In genomic region chr3:196140224-196140623, GRCh38 we compare ENCODE assay signal across 26 cellular contexts. TPM values are rescaled to one million over a fixed set of nuclear protein-coding genes. Genes with fewer than 3 reads are reported as not detected.
DNase-seq lines count a peak whose midpoint lies in the region; ATAC-seq, FAIRE-seq and TF ChIP-seq lines count a peak whose summit lies in the region.
"Had no signal": no experiment of that assay in that cellular context is flagged by ENCODE, and none has a peak within 500 bp of the region (broad histone marks: within the 10 kb centered on the region; RNA-seq: fewer than 3 reads in every experiment).

No MANE protein-coding gene starts in this region.

- CTCF ChIA-PET in K562 (lab: Yijun Ruan, JAX; ENCODE audit: low intra/inter-chr PET ratio) = no interaction called here

- no peaks in the 10 kb centered on the region for H3K9me3 ChIP-seq in BLaER1 treated with 17β-estradiol and CSF1 and Interleukin-3, amounts not matched to agents 10 nM and 100 nM (replicated peaks in 1 of 11)
- no peaks in the 10 kb centered on the region for H3K9me3 ChIP-seq in Loucy (ENCODE audit: insufficient read depth, low read depth, low read length)
- no peaks in the 10 kb centered on the region for H3K9me3 ChIP-seq in K562 (replicated peaks; ENCODE audit: control insufficient read depth, insufficient read depth, low read depth, low read length)
- peaks cover 10% of the 10 kb centered on the region for H3K9me3 ChIP-seq in trophoblast cell (ENCODE audit: insufficient read depth, low read depth, low read length)
- H3K9me3 ChIP-seq: psoas muscle, SJCRH30, suprapubic skin had no signal

- peaks cover 53 to 64% (median 57%) of the 10 kb centered on the region in 10 experiments for H3K4me1 ChIP-seq in BLaER1 treated with 17β-estradiol and CSF1 and Interleukin-3, amounts not matched to agents 10 nM and 100 nM
- peaks cover 24% of the 10 kb centered on the region for H3K4me1 ChIP-seq in Loucy (ENCODE audit: insufficient read depth, low read length, poor library complexity, severe bottlenecking)
- H3K4me1 ChIP-seq in K562 (replicated peaks in 1 of 2; ENCODE audit: control insufficient read depth in 2 of 2, insufficient read depth in 2 of 2, low read length in 2 of 2) = peaks cover 63 to 68% of the 10 kb centered on the region in 2 experiments
- H3K4me1 ChIP-seq in trophoblast cell (ENCODE audit: control insufficient read depth in 1 of 2, insufficient read depth in 2 of 2, low read length in 2 of 2) = peaks cover 23 to 39% of the 10 kb centered on the region in 2 experiments

- H2AK5ac ChIP-seq in trophoblast cell (ENCODE audit: low read length) = peak overlapping the region; percentile 22

- peak overlapping the region in 6 of 11 experiments; percentile 4 to 57 (median 38); a peak in 7 of 22 replicates for H3K9ac ChIP-seq in BLaER1 treated with 17β-estradiol and CSF1 and Interleukin-3, amounts not matched to agents 10 nM and 100 nM
- H3K9ac ChIP-seq in Loucy (ENCODE audit: low read depth, low read length, poor library complexity, severe bottlenecking) = peak overlapping the region; percentile 14
- H3K9ac ChIP-seq in K562 (ENCODE audit: insufficient read depth in 1 of 2, low read depth in 2 of 2, low read length in 2 of 2) = peak overlapping the region; percentile 55 to 85
- H3K9ac ChIP-seq in trophoblast cell (ENCODE audit: low read length) = no peak overlapping the region

- intact Hi-C loops in K562 (cut with micrococcal nuclease) = no loop called here

- H3F3A ChIP-seq in Loucy (ENCODE audit: low read depth) = no peaks in the 10 kb centered on the region

- POLR2A ChIA-PET in K562 (lab: Yijun Ruan, JAX) = interaction anchor here (0.6 to 10.0 kb wide), 3 partner anchors 9 to 1788 kb away, joined by 3 to 103 read pairs (median 3); no protein-coding TSS in a partner anchor

- no peak overlapping the region for H4K8ac ChIP-seq in trophoblast cell (ENCODE audit: low read depth, low read length)

- peak; percentile 78; the same call in 1 of the 2 replicates for TF ChIP-seq EP300 in K562 (IDR thresholded peaks at IDR 0.05; ENCODE audit: low read length)

- TF ChIP-seq RAD21 in K562 (CRISPR knock-in tag; conservative IDR thresholded peaks at IDR 0.05 in 1 of 2, IDR thresholded peaks at IDR 0.05 in 1 of 2) = peak in 1 of 2 experiments; percentile 10; a peak in 1 of 4 replicates

- no peak overlapping the region for H2BK120ac ChIP-seq in trophoblast cell (ENCODE audit: insufficient read depth, low read length, poor library complexity)

- H3K14ac ChIP-seq in trophoblast cell (ENCODE audit: low read length) = no peak overlapping the region

- H2AFZ ChIP-seq in Loucy (ENCODE audit: low read length) (no peak overlapping the region), K562 (ENCODE audit: low read depth, low read length) (peak overlapping the region; percentile 79), trophoblast cell (ENCODE audit: insufficient read depth, low read length, poor library complexity) (no peak overlapping the region)

- no peaks in the 10 kb centered on the region for H3K9me2 ChIP-seq in Loucy (replicated peaks; ENCODE audit: low read depth, low read length)

- H3K4me2 ChIP-seq in BLaER1 treated with 17β-estradiol and CSF1 and Interleukin-3, amounts not matched to agents 10 nM and 100 nM = peak overlapping the region; percentile 63 to 95 (median 75)
- H3K4me2 ChIP-seq in Loucy (ENCODE audit: low read depth, low read length, poor library complexity, severe bottlenecking) (no peak overlapping the region), K562 (ENCODE audit: insufficient read depth, low read length) (peak overlapping the region; percentile 99; the same call in 1 of the 2 replicates), trophoblast cell (ENCODE audit: low read length) (no peak overlapping the region)

- peak; percentile 65 for FAIRE-seq in K562 (lab: Jason Lieb, UNC)
- FAIRE-seq: bronchial epithelial cell, small intestine had no signal

- DNase-seq in K562 (ENCODE audit: extremely low read depth in 1 of 4, low spot score in 3 of 4) = peak; percentile 64 to 85 (median 74)
- no peak for DNase-seq in trophoblast cell
- DNase-seq in stimulated activated naive CD4-positive, alpha-beta T cell (lab: John Stamatoyannopoulos, UW) = no peak
- no peak for DNase-seq in HuH-7.5 (ENCODE audit: low spot score)
- no peak for DNase-seq in GM13977 (ENCODE audit: low spot score)
- DNase-seq in epidermal melanocyte (ENCODE audit: insufficient read length, low spot score) = no peak
- DNase-seq: activated CD4-positive, CD25-positive, alpha-beta regulatory T cell treated with anti-CD3 and anti-CD28 coated beads, Interleukin-2, amount 50 U/mL, for 72 hours; CD4-positive, alpha-beta memory T cell; foreskin fibroblast; hypothalamus; islet precursor cell; mesendoderm; NCI-H1694; NCI-H774; PC-3; SJCRH30; small intestine; stimulated activated CD4-positive, alpha-beta T cell treated with anti-CD3 and anti-CD28 coated beads, Interleukin-4, amount 100 ng/mL, for 24 hours; T-helper 2 cell had no signal

- H3K79me1 ChIP-seq in trophoblast cell (ENCODE audit: low read length) = peaks cover 19% of the 10 kb centered on the region

- H3K27me3 ChIP-seq in BLaER1 treated with 17β-estradiol and CSF1 and Interleukin-3, amounts not matched to agents 10 nM and 100 nM = no peaks in the 10 kb centered on the region
- H3K27me3 ChIP-seq in Loucy (ENCODE audit: insufficient read depth, low read length, poor library complexity, severe bottlenecking) (no peaks in the 10 kb centered on the region), K562 (ENCODE audit: control insufficient read depth in 2 of 2, insufficient read depth in 2 of 2, low read length in 2 of 2) (no peaks in the 10 kb centered on the region), trophoblast cell (ENCODE audit: insufficient read depth, low read length) (no peaks in the 10 kb centered on the region)
- H3K27me3 ChIP-seq: SJCRH30, suprapubic skin had no signal

- no peak overlapping the region for H4K12ac ChIP-seq in trophoblast cell (ENCODE audit: low read depth, low read length)

- peak overlapping the region; percentile 4 for H4K91ac ChIP-seq in trophoblast cell (ENCODE audit: low read depth, low read length)

- peak overlapping the region in 8 of 11 experiments; percentile 5 to 62 (median 38); a peak in 12 of 22 replicates for H3K27ac ChIP-seq in BLaER1 treated with 17β-estradiol and CSF1 and Interleukin-3, amounts not matched to agents 10 nM and 100 nM
- peak overlapping the region; percentile 99 for H3K27ac ChIP-seq in K562 (ENCODE audit: extremely low read depth, low read depth, low read length)
- no peak overlapping the region for H3K27ac ChIP-seq in trophoblast cell (ENCODE audit: low read depth, low read length)
- H3K27ac ChIP-seq: psoas muscle, SJCRH30 had no signal

- no peak overlapping the region for H3K4ac ChIP-seq in trophoblast cell (ENCODE audit: low read depth, low read length)

- no peak overlapping the region for H3K4me3 ChIP-seq in BLaER1 treated with 17β-estradiol and CSF1 and Interleukin-3, amounts not matched to agents 10 nM and 100 nM
- H3K4me3 ChIP-seq in Loucy (ENCODE audit: low read length, poor library complexity, severe bottlenecking) (no peak overlapping the region), K562 (no peak overlapping the region), trophoblast cell (ENCODE audit: low read depth, low read length) (no peak overlapping the region)
- H3K4me3 ChIP-seq: psoas muscle, SJCRH30, suprapubic skin had no signal

- H2BK5ac ChIP-seq in trophoblast cell (ENCODE audit: low read depth, low read length, poor library complexity) = no peak overlapping the region

- 12% methylated on average over 12 of the region's 12 CpGs for WGBS in K562 (ENCODE audit: insufficient coverage, low coverage, missing lambda C conversion rate)
- no CpG with 5 or more reads among the region's 12 CpGs for WGBS in trophoblast cell (ENCODE audit: extremely low coverage, insufficient coverage, insufficient read length)

- no peak; the same call in 1 of the 2 replicates for TF ChIP-seq POLR2A in K562 (conservative IDR thresholded peaks at IDR 0.05)

- in situ Hi-C loops in K562 (cut with MboI) (no loop called here), GM13977 (cut with MboI; ENCODE audit: low pct_unique_long_range_greater_than_20kb, low sequenced_read_pairs, unreplicated experiment) (no loop called here)

- H4K20me1 ChIP-seq in BLaER1 treated with 17β-estradiol and CSF1 and Interleukin-3, amounts not matched to agents 10 nM and 100 nM = no peaks in the 10 kb centered on the region
- H4K20me1 ChIP-seq in Loucy (ENCODE audit: insufficient read depth, low read length, poor library complexity, severe bottlenecking) = no peaks in the 10 kb centered on the region
- H4K20me1 ChIP-seq in K562 (replicated peaks; ENCODE audit: control insufficient read depth, insufficient read depth, low read length) = no peaks in the 10 kb centered on the region

- no peaks in the 10 kb centered on the region for H3K9me1 ChIP-seq in K562 (ENCODE audit: control insufficient read depth, insufficient read depth, low read length)

- H3K23ac ChIP-seq in trophoblast cell (ENCODE audit: low read length) = no peak overlapping the region

- no peak overlapping the region for H3K18ac ChIP-seq in trophoblast cell (ENCODE audit: low read length)

- H3K36me3 ChIP-seq in BLaER1 treated with 17β-estradiol and CSF1 and Interleukin-3, amounts not matched to agents 10 nM and 100 nM = no peaks in the 10 kb centered on the region
- H3K36me3 ChIP-seq in Loucy (ENCODE audit: insufficient read depth, low read length) = no peaks in the 10 kb centered on the region
- 0 out of 3 replicates have a peak, but pooled peaks cover 2% of the 10 kb centered on the region for H3K36me3 ChIP-seq in K562 (ENCODE audit: control insufficient read depth, insufficient read depth, low read length)
- no peaks in the 10 kb centered on the region for H3K36me3 ChIP-seq in trophoblast cell (ENCODE audit: control insufficient read depth in 1 of 2, insufficient read depth in 2 of 2, low read length in 2 of 2)
- H3K36me3 ChIP-seq: SJCRH30, suprapubic skin had no signal

- TF ChIP-seq CTCF in Loucy (conservative IDR thresholded peaks at IDR 0.05; ENCODE audit: low read length) (no peak), K562 (IDR thresholded peaks at IDR 0.05 in 2 of 3, conservative IDR thresholded peaks at IDR 0.05 in 1 of 3; ENCODE audit: insufficient read depth in 2 of 3, low read depth in 1 of 3, low read length in 3 of 3) (no peak), GM13977 (IDR thresholded peaks at IDR 0.05; ENCODE audit: extremely low read depth, insufficient read depth, missing control alignments) (no peak)

- peak; percentile 13 for ATAC-seq in K562
- ATAC-seq: activated T-helper 17 cell treated with anti-CD3 and anti-CD28 coated beads, Interleukin-2, amount 50 U/mL, for 72 hours; natural killer cell treated with Interleukin-12 subunit alpha and Interleukin-12 subunit beta and Interleukin-15 and Interleukin-18, amount 100 ng/mL, for 72 hours; PC-3; psoas muscle had no signal

- H3K79me2 ChIP-seq in Loucy (ENCODE audit: insufficient read depth, low read length) = no peaks in the 10 kb centered on the region
- H3K79me2 ChIP-seq in K562 (ENCODE audit: control insufficient read depth, insufficient read depth, low read length) = peaks cover 45% of the 10 kb centered on the region
- H3K79me2 ChIP-seq in trophoblast cell (ENCODE audit: control insufficient read depth, insufficient read depth, low read length, poor library complexity) = no peaks in the 10 kb centered on the region

- BruUV-seq in K562 (replicated peaks; lab: Mats Ljungman, UMichigan) = no TSS peak

- H2BK12ac ChIP-seq in trophoblast cell (ENCODE audit: low read length) = peak overlapping the region; percentile 5

RNA-seq across cellular contexts. Expression of gene TFRC, which starts 58.3 kb away (rescaled TPM):
- total RNA-seq in K562 (2011; cell fraction: chromatin; rRNA removed; ENCODE audit: low replicate concordance) = 1,487 and 3,369 TPM in 2 replicates
- 1,103 and 1,251 TPM in 2 replicates for total RNA-seq in K562 (2011; cell fraction: nucleolus; rRNA removed)
- 1,578 and 1,589 TPM in 2 replicates for total RNA-seq in K562 (2011; cell fraction: nucleoplasm; rRNA removed)
- total RNA-seq in K562 (2014; rRNA removed) = 303 and 478 TPM in 2 replicates
- 468 and 534 TPM in 2 replicates for total RNA-seq in K562 (2014; rRNA removed; fragmentation: Illumina TruSeq; extraction: Trizol)
- total RNA-seq in K562 (2015; rRNA removed; fragmentation: Illumina TruSeq; extraction: Trizol) = 310 and 332 TPM in 2 replicates
- 450 and 470 TPM in 2 replicates for total RNA-seq in K562 (2021)
- 521 and 679 TPM in 2 replicates for polyA plus RNA-seq in K562 (2011; rRNA removed)
- polyA plus RNA-seq in K562 (2011; cell fraction: cytosol; rRNA removed) = 104 and 238 TPM in 2 replicates
- polyA plus RNA-seq in K562 (2011; cell fraction: nucleus; rRNA removed) = 454 and 755 TPM in 2 replicates
- 166 and 406 TPM in 2 replicates for polyA plus RNA-seq in K562 (2012)
- 239 and 256 TPM in 2 replicates for polyA plus RNA-seq in K562 (2014; fragmentation: Illumina TruSeq; extraction: Trizol)
- 100 to 1,000 TPM; 149 to 308 TPM for polyA plus RNA-seq in K562 (2014; fragmentation: Nextera tagmentation; extraction: Ambion mirVana)
- 241 and 268 TPM in 2 replicates for polyA plus RNA-seq in K562 (2014; rRNA removed)
- 2,244 and 2,897 TPM in 2 replicates for polyA minus RNA-seq in K562 (2011; rRNA and poly(A)+ RNA removed)
- 425 and 493 TPM in 2 replicates for polyA minus RNA-seq in K562 (2011; cell fraction: cytosol; rRNA and poly(A)+ RNA removed)
- polyA minus RNA-seq in K562 (2011; cell fraction: nucleus; rRNA and poly(A)+ RNA removed) = 581 and 964 TPM in 2 replicates
- 57.9 and 61.0 TPM in 2 replicates for polyA plus RNA-seq in trophoblast cell (2013)

Comparison
In these comparisons a context has a peak if more than half of its experiments do, and no peak if none do; other contexts are left out.
1. H3K4me2 ChIP-seq: peak in BLaER1 treated with 17β-estradiol and CSF1 and Interleukin-3, amounts not matched to agents 10 nM and 100 nM (11 of 11) and K562 (single experiment); none in Loucy (single experiment) and trophoblast cell (single experiment).
2. DNase-seq: peak in K562 (4 of 4); none in trophoblast cell (0 of 2), stimulated activated naive CD4-positive, alpha-beta T cell (0 of 6), HuH-7.5 (single experiment), GM13977 (single experiment) and epidermal melanocyte (single experiment).